1 cellular context compared by ENCODE assay signal in the genomic region with DNA sequence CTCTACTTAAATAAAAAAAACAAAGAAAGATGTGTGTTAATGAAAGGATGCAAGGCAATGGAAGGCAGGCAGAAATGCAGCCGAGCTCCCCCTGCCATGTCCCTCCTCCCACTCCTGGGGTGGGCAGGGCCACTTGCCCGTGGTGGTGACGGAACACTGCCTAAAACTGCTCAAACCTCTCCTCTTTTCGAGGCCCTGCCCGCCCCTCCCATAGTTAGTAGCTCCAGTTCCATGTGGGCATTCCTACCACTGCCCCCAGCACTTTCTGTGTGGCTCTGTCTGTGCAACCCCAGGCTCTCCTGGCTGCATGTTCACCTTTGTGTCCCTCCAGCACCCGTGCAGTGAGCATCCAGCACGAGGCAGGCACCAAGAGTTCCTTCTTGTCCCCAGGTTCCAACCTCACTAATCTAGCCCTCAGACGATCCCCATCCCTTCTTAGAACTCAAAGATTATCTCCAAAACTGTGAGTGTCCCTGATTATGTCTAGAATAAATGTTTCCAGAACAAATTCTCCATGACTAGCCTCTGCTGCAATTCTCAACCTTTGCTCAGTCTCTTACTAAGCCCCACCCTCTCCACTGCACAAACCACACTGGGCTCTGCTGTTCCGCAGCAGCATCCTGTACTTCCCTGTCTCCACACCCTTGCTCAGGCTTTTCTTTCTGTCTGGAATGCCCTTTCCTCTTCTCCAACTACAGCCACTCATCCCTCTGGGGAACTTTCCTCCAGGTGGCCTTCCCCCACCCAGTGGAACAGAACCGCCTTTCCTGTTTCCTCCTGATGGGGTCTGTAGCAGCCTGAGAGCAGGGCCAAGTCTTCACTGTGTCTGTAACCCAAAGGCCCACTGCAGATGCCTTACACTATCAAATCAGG.
TF ChIP-seq lines count a peak whose summit lies in the region.

No MANE protein-coding gene starts in this region.

TF ChIP-seq in HepG2, 621 proteins besides CTCF, POLR2A, EP300 and RAD21 (continued from another document):
- TF ChIP-seq, protein P1, sequence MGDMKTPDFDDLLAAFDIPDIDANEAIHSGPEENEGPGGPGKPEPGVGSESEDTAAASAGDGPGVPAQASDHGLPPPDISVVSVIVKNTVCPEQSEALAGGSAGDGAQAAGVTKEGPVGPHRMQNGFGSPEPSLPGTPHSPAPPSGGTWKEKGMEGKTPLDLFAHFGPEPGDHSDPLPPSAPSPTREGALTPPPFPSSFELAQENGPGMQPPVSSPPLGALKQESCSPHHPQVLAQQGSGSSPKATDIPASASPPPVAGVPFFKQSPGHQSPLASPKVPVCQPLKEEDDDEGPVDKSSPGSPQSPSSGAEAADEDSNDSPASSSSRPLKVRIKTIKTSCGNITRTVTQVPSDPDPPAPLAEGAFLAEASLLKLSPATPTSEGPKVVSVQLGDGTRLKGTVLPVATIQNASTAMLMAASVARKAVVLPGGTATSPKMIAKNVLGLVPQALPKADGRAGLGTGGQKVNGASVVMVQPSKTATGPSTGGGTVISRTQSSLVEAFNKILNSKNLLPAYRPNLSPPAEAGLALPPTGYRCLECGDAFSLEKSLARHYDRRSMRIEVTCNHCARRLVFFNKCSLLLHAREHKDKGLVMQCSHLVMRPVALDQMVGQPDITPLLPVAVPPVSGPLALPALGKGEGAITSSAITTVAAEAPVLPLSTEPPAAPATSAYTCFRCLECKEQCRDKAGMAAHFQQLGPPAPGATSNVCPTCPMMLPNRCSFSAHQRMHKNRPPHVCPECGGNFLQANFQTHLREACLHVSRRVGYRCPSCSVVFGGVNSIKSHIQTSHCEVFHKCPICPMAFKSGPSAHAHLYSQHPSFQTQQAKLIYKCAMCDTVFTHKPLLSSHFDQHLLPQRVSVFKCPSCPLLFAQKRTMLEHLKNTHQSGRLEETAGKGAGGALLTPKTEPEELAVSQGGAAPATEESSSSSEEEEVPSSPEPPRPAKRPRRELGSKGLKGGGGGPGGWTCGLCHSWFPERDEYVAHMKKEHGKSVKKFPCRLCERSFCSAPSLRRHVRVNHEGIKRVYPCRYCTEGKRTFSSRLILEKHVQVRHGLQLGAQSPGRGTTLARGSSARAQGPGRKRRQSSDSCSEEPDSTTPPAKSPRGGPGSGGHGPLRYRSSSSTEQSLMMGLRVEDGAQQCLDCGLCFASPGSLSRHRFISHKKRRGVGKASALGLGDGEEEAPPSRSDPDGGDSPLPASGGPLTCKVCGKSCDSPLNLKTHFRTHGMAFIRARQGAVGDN (CRISPR knock-in tag; IDR thresholded peaks at IDR 0.05) = peak; percentile 44; the same call in 1 of the 2 replicates
- TF ChIP-seq, protein P2, sequence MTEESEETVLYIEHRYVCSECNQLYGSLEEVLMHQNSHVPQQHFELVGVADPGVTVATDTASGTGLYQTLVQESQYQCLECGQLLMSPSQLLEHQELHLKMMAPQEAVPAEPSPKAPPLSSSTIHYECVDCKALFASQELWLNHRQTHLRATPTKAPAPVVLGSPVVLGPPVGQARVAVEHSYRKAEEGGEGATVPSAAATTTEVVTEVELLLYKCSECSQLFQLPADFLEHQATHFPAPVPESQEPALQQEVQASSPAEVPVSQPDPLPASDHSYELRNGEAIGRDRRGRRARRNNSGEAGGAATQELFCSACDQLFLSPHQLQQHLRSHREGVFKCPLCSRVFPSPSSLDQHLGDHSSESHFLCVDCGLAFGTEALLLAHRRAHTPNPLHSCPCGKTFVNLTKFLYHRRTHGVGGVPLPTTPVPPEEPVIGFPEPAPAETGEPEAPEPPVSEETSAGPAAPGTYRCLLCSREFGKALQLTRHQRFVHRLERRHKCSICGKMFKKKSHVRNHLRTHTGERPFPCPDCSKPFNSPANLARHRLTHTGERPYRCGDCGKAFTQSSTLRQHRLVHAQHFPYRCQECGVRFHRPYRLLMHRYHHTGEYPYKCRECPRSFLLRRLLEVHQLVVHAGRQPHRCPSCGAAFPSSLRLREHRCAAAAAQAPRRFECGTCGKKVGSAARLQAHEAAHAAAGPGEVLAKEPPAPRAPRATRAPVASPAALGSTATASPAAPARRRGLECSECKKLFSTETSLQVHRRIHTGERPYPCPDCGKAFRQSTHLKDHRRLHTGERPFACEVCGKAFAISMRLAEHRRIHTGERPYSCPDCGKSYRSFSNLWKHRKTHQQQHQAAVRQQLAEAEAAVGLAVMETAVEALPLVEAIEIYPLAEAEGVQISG (CRISPR knock-in tag; IDR thresholded peaks at IDR 0.05) = no peak
- TF ChIP-seq ZNF337 (CRISPR knock-in tag; IDR thresholded peaks at IDR 0.05; ENCODE audit: borderline replicate concordance, low read depth) (no peak), JUND (CRISPR knock-in tag; IDR thresholded peaks at IDR 0.05) (no peak), SIX4 (CRISPR knock-in tag; IDR thresholded peaks at IDR 0.05) (no peak), RBAK (CRISPR knock-in tag; IDR thresholded peaks at IDR 0.05) (peak; percentile 80; the same call in 1 of the 2 replicates), ZNF335 (CRISPR knock-in tag; IDR thresholded peaks at IDR 0.05) (no peak), ZSCAN21 (CRISPR knock-in tag; IDR thresholded peaks at IDR 0.05; ENCODE audit: borderline replicate concordance) (no peak), ZNF547 (CRISPR knock-in tag; IDR thresholded peaks at IDR 0.05) (no peak), SOX6 (IDR thresholded peaks at IDR 0.05) (no peak), SOX6 (CRISPR knock-in tag; IDR thresholded peaks at IDR 0.05) (peak; percentile 23; the same call in 1 of the 2 replicates), RBFOX2 (IDR thresholded peaks at IDR 0.05; ENCODE audit: low read depth, low read length) (no peak)
- TF ChIP-seq, protein P3, sequence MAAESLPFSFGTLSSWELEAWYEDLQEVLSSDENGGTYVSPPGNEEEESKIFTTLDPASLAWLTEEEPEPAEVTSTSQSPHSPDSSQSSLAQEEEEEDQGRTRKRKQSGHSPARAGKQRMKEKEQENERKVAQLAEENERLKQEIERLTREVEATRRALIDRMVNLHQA (CRISPR knock-in tag; IDR thresholded peaks at IDR 0.05) = no peak
- TF ChIP-seq, protein P4, sequence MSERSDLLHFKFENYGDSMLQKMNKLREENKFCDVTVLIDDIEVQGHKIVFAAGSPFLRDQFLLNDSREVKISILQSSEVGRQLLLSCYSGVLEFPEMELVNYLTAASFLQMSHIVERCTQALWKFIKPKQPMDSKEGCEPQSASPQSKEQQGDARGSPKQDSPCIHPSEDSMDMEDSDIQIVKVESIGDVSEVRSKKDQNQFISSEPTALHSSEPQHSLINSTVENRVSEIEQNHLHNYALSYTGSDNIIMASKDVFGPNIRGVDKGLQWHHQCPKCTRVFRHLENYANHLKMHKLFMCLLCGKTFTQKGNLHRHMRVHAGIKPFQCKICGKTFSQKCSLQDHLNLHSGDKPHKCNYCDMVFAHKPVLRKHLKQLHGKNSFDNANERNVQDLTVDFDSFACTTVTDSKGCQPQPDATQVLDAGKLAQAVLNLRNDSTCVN (CRISPR knock-in tag; IDR thresholded peaks at IDR 0.05; ENCODE audit: borderline replicate concordance) = peak; percentile 40; the same call in 1 of the 2 replicates
